Comparison of ENCODE assay signal across 11 cellular contexts in the genomic region with DNA sequence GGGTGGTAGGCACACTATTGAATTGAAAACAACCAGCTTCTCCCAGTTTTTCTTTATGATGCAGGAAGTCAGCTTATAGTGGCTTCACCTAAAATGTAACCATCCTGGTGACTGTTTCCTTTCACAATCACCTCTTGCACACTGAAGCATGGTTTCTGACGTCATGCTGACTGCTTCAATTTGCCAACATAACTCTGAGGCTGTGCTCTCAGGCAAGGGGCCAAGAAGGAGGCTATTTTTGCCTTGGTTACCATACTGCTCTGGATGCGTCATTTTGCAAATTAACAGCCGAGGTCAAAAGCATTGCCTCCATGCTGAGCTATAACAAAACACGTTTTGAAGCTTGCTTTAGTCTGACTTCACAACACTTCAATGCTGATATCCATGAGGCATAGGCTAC.
DNase-seq lines count a peak whose midpoint lies in the region; ATAC-seq, FAIRE-seq and TF ChIP-seq lines count a peak whose summit lies in the region.
"Had no signal": no experiment of that assay in that cellular context is flagged by ENCODE, and none has a peak within 500 bp of the region (broad histone marks: within the 10 kb centered on the region; RNA-seq: fewer than 3 reads in every experiment).

No MANE protein-coding gene starts in this region.

- ATAC-seq in mucosa of descending colon, result no peak
- ATAC-seq: Panc1 had no signal

- intact Hi-C loops in Calu3 (cut with micrococcal nuclease; ENCODE audit: unreplicated experiment), result no loop called here
- intact Hi-C loops in mucosa of descending colon (cut with DNase I, micrococcal nuclease), result no loop called here

- CTCF ChIA-PET in Calu3 (lab: Charles Lee), result no interaction called here

- DNase-seq in Calu3, result peak; percentile 29
- peak; percentile 10 for DNase-seq in MV-4-11 (lab: John Stamatoyannopoulos, UW)
- DNase-seq in cardiac fibroblast (ENCODE audit: low read depth in 2 of 2), result peak; percentile 83 to 94
- DNase-seq in left kidney (ENCODE audit: low read depth, low spot score), result peak; percentile 3
- DNase-seq in caudate nucleus (lab: John Stamatoyannopoulos, UW), result no peak
- no peak for DNase-seq in GM19239 (ENCODE audit: insufficient read length, low spot score)
- DNase-seq in NCI-H1105 (lab: John Stamatoyannopoulos, UW), result no peak
- no peak for DNase-seq in mucosa of descending colon
- DNase-seq: sigmoid colon had no signal

- no peaks in the 10 kb centered on the region for H3K36me3 Mint-ChIP-seq in Calu3 (ENCODE audit: insufficient read depth, unreplicated experiment)
- H3K36me3 Mint-ChIP-seq: activated naive CD8-positive, alpha-beta T cell had no signal

- TF ChIP-seq CTCF in Calu3 (IDR thresholded peaks at IDR 0.05; ENCODE audit: unreplicated experiment) (no peak), cardiac fibroblast (IDR thresholded peaks at IDR 0.05; ENCODE audit: low read depth, low read length) (no peak), mucosa of descending colon (IDR thresholded peaks at IDR 0.05) (no peak)

- H3K9me3 Mint-ChIP-seq in Calu3 (ENCODE audit: low read depth, unreplicated experiment), result peaks cover 3% of the 10 kb centered on the region

- H3K27me3 Mint-ChIP-seq in Calu3 (ENCODE audit: unreplicated experiment), result no peaks in the 10 kb centered on the region

- H3K4me1 ChIP-seq in mucosa of descending colon (ENCODE audit: low read depth), result no peaks in the 10 kb centered on the region
- H3K4me1 ChIP-seq: sigmoid colon had no signal

- H3K27ac Mint-ChIP-seq in Calu3 (ENCODE audit: unreplicated experiment), result no peak overlapping the region
- H3K27ac Mint-ChIP-seq: activated naive CD8-positive, alpha-beta T cell had no signal

- H3K27ac ChIP-seq in caudate nucleus (ENCODE audit: low read depth, low read length), result no peak overlapping the region
- H3K27ac ChIP-seq: sigmoid colon had no signal

- no peaks in the 10 kb centered on the region for H3K9me3 ChIP-seq in mucosa of descending colon
- H3K9me3 ChIP-seq: sigmoid colon had no signal

- no peaks in the 10 kb centered on the region for H3K36me3 ChIP-seq in mucosa of descending colon (ENCODE audit: low read depth)
- H3K36me3 ChIP-seq: sigmoid colon had no signal

- no peak overlapping the region for H3K4me3 Mint-ChIP-seq in Calu3 (ENCODE audit: low read depth, unreplicated experiment)
- H3K4me3 Mint-ChIP-seq: activated naive CD8-positive, alpha-beta T cell had no signal

- FAIRE-seq in GM19239 (lab: Jason Lieb, UNC), result no peak

- no peak overlapping the region for H3K4me3 ChIP-seq in cardiac fibroblast (replicated peaks in 1 of 2; ENCODE audit: low read depth in 2 of 2, low read length in 2 of 2)
- no peak overlapping the region for H3K4me3 ChIP-seq in mucosa of descending colon
- H3K4me3 ChIP-seq: sigmoid colon had no signal

- peaks cover 23% of the 10 kb centered on the region for H3K4me1 Mint-ChIP-seq in Calu3 (ENCODE audit: low read depth, unreplicated experiment)

- BruUV-seq in Calu3 (replicated peaks; lab: Mats Ljungman, UMichigan), result no TSS peak

Comparison
In these comparisons a context has a peak if more than half of its experiments do, and no peak if none do; other contexts are left out.
1. DNase-seq: peak in Calu3 (single experiment), MV-4-11 (single experiment), cardiac fibroblast (2 of 2) and left kidney (single experiment); none in caudate nucleus (0 of 61), GM19239 (single experiment), NCI-H1105 (single experiment) and mucosa of descending colon (0 of 3).